23 cellular contexts compared by ENCODE assay signal in genomic region chr1:83512371-83513004, GRCh38.
A peak's percentile ranks its signal among the peaks of the same experiment; 100 is the strongest.
DNase-seq lines count a peak whose midpoint lies in the region; ATAC-seq, FAIRE-seq and TF ChIP-seq lines count a peak whose summit lies in the region.
"Had no signal": no experiment of that assay in that cellular context is flagged by ENCODE, and none has a peak within 500 bp of the region (broad histone marks: within the 10 kb centered on the region; RNA-seq: fewer than 3 reads in every experiment).

No MANE protein-coding gene starts in this region.

- H3K18ac ChIP-seq in H1 (ENCODE audit: extremely low read depth, low read length), result no peak overlapping the region

- H4K8ac ChIP-seq in H1 (ENCODE audit: extremely low read depth, insufficient read depth, low read length), result no peak overlapping the region

- H4K20me1 ChIP-seq in H1 (replicated peaks in 1 of 2; ENCODE audit: control insufficient read depth in 1 of 2, insufficient read depth in 2 of 2, low read length in 2 of 2), result no peaks in the 10 kb centered on the region

- H3K27ac Mint-ChIP-seq in activated T-helper 1 cell treated with anti-CD3 and anti-CD28 coated beads, Interleukin-12 subunit alpha, Interleukin-12 subunit beta, Interleukin-2, Interleukin-4 antibody, amounts not matched to agents 30 ng/mL and 10 ng/mL and 1 ng/mL, durations not matched to agents 14 hours and 24 hours and 36 hours, result no peak overlapping the region

- H3K36me3 ChIP-seq in H1 (ENCODE audit: control insufficient read depth in 2 of 4, insufficient read depth in 4 of 4, low read length in 3 of 4) (no peaks in the 10 kb centered on the region), lower lobe of right lung (no peaks in the 10 kb centered on the region)
- H3K36me3 ChIP-seq: gastrocnemius medialis, sigmoid colon, uterus had no signal

- no peak overlapping the region for H3K4me3 Mint-ChIP-seq in activated T-helper 1 cell treated with anti-CD3 and anti-CD28 coated beads, Interleukin-12 subunit alpha, Interleukin-12 subunit beta, Interleukin-2, Interleukin-4 antibody, amounts not matched to agents 30 ng/mL and 10 ng/mL and 1 ng/mL, durations not matched to agents 14 hours and 24 hours and 36 hours
- H3K4me3 Mint-ChIP-seq: activated naive CD8-positive, alpha-beta T cell; nephron; T-cell had no signal

- H2BK5ac ChIP-seq in H1 (ENCODE audit: low read depth, low read length), result no peak overlapping the region

- TF ChIP-seq CTCF in H1 (IDR thresholded peaks at IDR 0.05; ENCODE audit: control extremely low read depth in 1 of 3, insufficient read depth in 1 of 3, low read depth in 1 of 3, low read length in 3 of 3) (no peak), lower lobe of right lung (IDR thresholded peaks at IDR 0.05) (no peak)

- peaks cover 62% of the 10 kb centered on the region for H3K4me1 Mint-ChIP-seq in activated T-helper 1 cell treated with anti-CD3 and anti-CD28 coated beads, Interleukin-12 subunit alpha, Interleukin-12 subunit beta, Interleukin-2, Interleukin-4 antibody, amounts not matched to agents 30 ng/mL and 10 ng/mL and 1 ng/mL, durations not matched to agents 14 hours and 24 hours and 36 hours (ENCODE audit: low read depth)

- H3K9ac ChIP-seq in H1 (replicated peaks in 1 of 4; ENCODE audit: extremely low read depth in 1 of 4, low read depth in 3 of 4, low read length in 3 of 4), result no peak overlapping the region
- H3K9ac ChIP-seq: parathyroid adenoma had no signal

- H3K27me3 ChIP-seq in H1 (replicated peaks in 1 of 4; ENCODE audit: control insufficient read depth in 3 of 4, extremely low read depth in 1 of 4, insufficient read depth in 3 of 4, low read length in 3 of 4) (no peaks in the 10 kb centered on the region), lower lobe of right lung (ENCODE audit: low read depth) (no peaks in the 10 kb centered on the region)
- H3K27me3 ChIP-seq: gastrocnemius medialis, sigmoid colon, uterus had no signal

- 73% methylated on average over 2 of the region's 2 CpGs; no CpG with 5 or more reads in 1 of the 2 experiments for WGBS in H1 (ENCODE audit: extremely low coverage in 1 of 2, insufficient coverage in 1 of 2, insufficient read length in 1 of 2, insufficient replicate concordance in 2 of 2, low coverage in 1 of 2, low lambda C conversion rate in 2 of 2, missing lambda C conversion rate in 1 of 2), 2 experiments

- H3K14ac ChIP-seq in H1 (ENCODE audit: insufficient read length), result no peak overlapping the region

- FAIRE-seq in H1 (lab: Jason Lieb, UNC), result no peak
- FAIRE-seq: astrocyte had no signal

- peak; percentile 1 for DNase-seq in A172 (ENCODE audit: low spot score)
- peak; percentile 44 for DNase-seq in EH (ENCODE audit: low read depth)
- peak; percentile 28 to 64 for DNase-seq in NCI-H1930 (lab: John Stamatoyannopoulos, UW)
- no peak for DNase-seq in H1 (ENCODE audit: low read depth in 1 of 2, low spot score in 2 of 2)
- DNase-seq in cardiac septum (ENCODE audit: low spot score), result no peak
- no peak for DNase-seq in activated T-helper 1 cell treated with anti-CD3 and anti-CD28 coated beads, Interleukin-12 subunit alpha, Interleukin-12 subunit beta, Interleukin-2, Interleukin-4 antibody, amounts not matched to agents 30 ng/mL and 10 ng/mL and 1 ng/mL, durations not matched to agents 14 hours and 24 hours and 36 hours (ENCODE audit: low spot score)
- no peak for DNase-seq in lower lobe of right lung
- DNase-seq: C1 segment of cervical spinal cord, DND-41, erythroblast, gastrocnemius medialis, IMR-90, NCI-H2029 treated with DMSO at 0.1 percent for 48 hours, PC-9, SIG-M5, sigmoid colon, T-cell, uterus had no signal

- no peak overlapping the region for H2BK15ac ChIP-seq in H1 (ENCODE audit: low read length)

- H3K79me2 ChIP-seq in H1 (ENCODE audit: control insufficient read depth in 1 of 2, insufficient read depth in 2 of 2, low read length in 2 of 2), result no peaks in the 10 kb centered on the region
- H3K79me2 ChIP-seq: parathyroid adenoma had no signal

- H3K27ac ChIP-seq in H1 (ENCODE audit: low read depth, low read length) (no peak overlapping the region), lower lobe of right lung (no peak overlapping the region)
- H3K27ac ChIP-seq: gastrocnemius medialis, parathyroid adenoma, PC-9, sigmoid colon, uterus had no signal

- no peak; a peak in 1 of 4 replicates for TF ChIP-seq RAD21 in H1 (IDR thresholded peaks at IDR 0.05 in 1 of 2, conservative IDR thresholded peaks at IDR 0.05 in 1 of 2; ENCODE audit: low read depth in 2 of 2, low read length in 2 of 2)

- no peak overlapping the region for H3K4me3 ChIP-seq in H1 (ENCODE audit: extremely low read depth in 1 of 4, insufficient read depth in 2 of 4, low read depth in 3 of 4, low read length in 4 of 4)
- no peak overlapping the region for H3K4me3 ChIP-seq in lower lobe of right lung
- H3K4me3 ChIP-seq: gastrocnemius medialis, PC-9, sigmoid colon, uterus had no signal

- no peak overlapping the region for H3K56ac ChIP-seq in H1 (replicated peaks; ENCODE audit: insufficient read length, low read depth, low read length)

- POLR2A ChIA-PET in H1 (lab: Charles Lee; ENCODE audit: partially characterized antibody), result no interaction called here

- no peaks in the 10 kb centered on the region for H3K27me3 Mint-ChIP-seq in activated T-helper 1 cell treated with anti-CD3 and anti-CD28 coated beads, Interleukin-12 subunit alpha, Interleukin-12 subunit beta, Interleukin-2, Interleukin-4 antibody, amounts not matched to agents 30 ng/mL and 10 ng/mL and 1 ng/mL, durations not matched to agents 14 hours and 24 hours and 36 hours (ENCODE audit: insufficient read depth)
- H3K27me3 Mint-ChIP-seq: activated naive CD8-positive, alpha-beta T cell; T-cell had no signal

- H3K4ac ChIP-seq in H1 (replicated peaks; ENCODE audit: insufficient read length, low read depth, low read length), result no peak overlapping the region

- H2AK5ac ChIP-seq in H1 (ENCODE audit: low read depth, low read length), result no peak overlapping the region

- no peaks in the 10 kb centered on the region for H3K4me1 ChIP-seq in H1 (replicated peaks in 1 of 4; ENCODE audit: control insufficient read depth in 3 of 4, insufficient read depth in 4 of 4, low read length in 3 of 4)
- peaks cover 13% of the 10 kb centered on the region for H3K4me1 ChIP-seq in lower lobe of right lung

- H3K9me3 ChIP-seq in H1 (ENCODE audit: insufficient read depth in 2 of 2, low read depth in 1 of 2, low read length in 1 of 2) (no peaks in the 10 kb centered on the region), lower lobe of right lung (no peaks in the 10 kb centered on the region)
- H3K9me3 ChIP-seq: gastrocnemius medialis, sigmoid colon, uterus had no signal

- H3K79me1 ChIP-seq in H1 (ENCODE audit: low read depth, low read length), result no peaks in the 10 kb centered on the region

- CTCF ChIA-PET in H1 (lab: Charles Lee; ENCODE audit: partially characterized antibody), result no interaction called here

- TF ChIP-seq POLR2A in H1 (IDR thresholded peaks at IDR 0.05; ENCODE audit: control extremely low read depth in 1 of 2, low read depth in 2 of 2, low read length in 2 of 2), result no peak

- no peak overlapping the region for H2BK20ac ChIP-seq in H1 (ENCODE audit: low read length)

- no peak for ATAC-seq in GM21423 (IDR thresholded peaks at IDR 0.05; ENCODE audit: unreplicated experiment)
- ATAC-seq in lower lobe of right lung, result no peak
- ATAC-seq: gastrocnemius medialis, T-cell had no signal

- H2BK120ac ChIP-seq in H1 (replicated peaks; ENCODE audit: low read depth, low read length), result no peak overlapping the region

- H2AFZ ChIP-seq in H1 (ENCODE audit: low read length), result no peak overlapping the region
- H2AFZ ChIP-seq: parathyroid adenoma, PC-9 had no signal

- no peak overlapping the region for H3K23ac ChIP-seq in H1 (ENCODE audit: insufficient read length)

- intact Hi-C loops in cardiac septum (cut with DNase I), result no loop called here
- intact Hi-C loops in activated T-helper 1 cell treated with anti-CD3 and anti-CD28 coated beads, Interleukin-12 subunit alpha, Interleukin-12 subunit beta, Interleukin-2, Interleukin-4 antibody, amounts not matched to agents 30 ng/mL and 10 ng/mL and 1 ng/mL, durations not matched to agents 14 hours and 24 hours and 36 hours (cut with micrococcal nuclease), result loop anchor here (10.0 kb wide), 1 partner anchor 342 kb away; no protein-coding TSS in a partner anchor
- intact Hi-C loops in lower lobe of right lung (cut with DNase I), result no loop called here

- no peak overlapping the region for H4K5ac ChIP-seq in H1 (ENCODE audit: insufficient read length, low read depth, low read length)

- no peak overlapping the region for H2BK12ac ChIP-seq in H1 (ENCODE audit: low read depth, low read length)

- no peaks in the 10 kb centered on the region for H3K23me2 ChIP-seq in H1 (ENCODE audit: low read depth, low read length)

- peaks cover 15% of the 10 kb centered on the region for H3K36me3 Mint-ChIP-seq in activated T-helper 1 cell treated with anti-CD3 and anti-CD28 coated beads, Interleukin-12 subunit alpha, Interleukin-12 subunit beta, Interleukin-2, Interleukin-4 antibody, amounts not matched to agents 30 ng/mL and 10 ng/mL and 1 ng/mL, durations not matched to agents 14 hours and 24 hours and 36 hours (ENCODE audit: low read depth)
- H3K36me3 Mint-ChIP-seq: T-cell had no signal

- no peak for TF ChIP-seq EP300 in H1 (IDR thresholded peaks at IDR 0.05; ENCODE audit: borderline replicate concordance in 1 of 2, low read depth in 2 of 2, low read length in 2 of 2)

- peaks cover 9% of the 10 kb centered on the region for H3K9me3 Mint-ChIP-seq in activated T-helper 1 cell treated with anti-CD3 and anti-CD28 coated beads, Interleukin-12 subunit alpha, Interleukin-12 subunit beta, Interleukin-2, Interleukin-4 antibody, amounts not matched to agents 30 ng/mL and 10 ng/mL and 1 ng/mL, durations not matched to agents 14 hours and 24 hours and 36 hours
- H3K9me3 Mint-ChIP-seq: nephron had no signal

- no peak overlapping the region for H4K91ac ChIP-seq in H1 (replicated peaks; ENCODE audit: insufficient read length, low read length)

- no peak overlapping the region for H3K4me2 ChIP-seq in H1 (ENCODE audit: insufficient read depth in 1 of 2, low read depth in 2 of 2, low read length in 2 of 2)
- H3K4me2 ChIP-seq: PC-9 had no signal

TF ChIP-seq in H1, 55 proteins besides CTCF, POLR2A, EP300 and RAD21:
- TF ChIP-seq TCF12 (IDR thresholded peaks at IDR 0.05; ENCODE audit: low read depth, low read length), result 0 out of 2 replicates have a peak, but pooled peaks have one; percentile 34
- no peak for TF ChIP-seq BRCA1 (IDR thresholded peaks at IDR 0.05; ENCODE audit: low read depth, low read length)
TF ChIP-seq in H1: peak in this region for 1.

Comparison
In these comparisons a context has a peak if more than half of its experiments do, and no peak if none do; other contexts are left out.
1. DNase-seq: peak in A172 (single experiment), EH (single experiment) and NCI-H1930 (2 of 2); none in H1 (0 of 2), cardiac septum (single experiment), activated T-helper 1 cell treated with anti-CD3 and anti-CD28 coated beads, Interleukin-12 subunit alpha, Interleukin-12 subunit beta, Interleukin-2, Interleukin-4 antibody, amounts not matched to agents 30 ng/mL and 10 ng/mL and 1 ng/mL, durations not matched to agents 14 hours and 24 hours and 36 hours (single experiment) and lower lobe of right lung (single experiment).